ENCODE assay signal across 8 cellular contexts in genomic region chr12:68810027-68810389, GRCh38. TPM values are rescaled to one million over a fixed set of nuclear protein-coding genes. Genes with fewer than 3 reads are reported as not detected.
A peak's percentile ranks its signal among the peaks of the same experiment; 100 is the strongest.
DNase-seq lines count a peak whose midpoint lies in the region; ATAC-seq, FAIRE-seq and TF ChIP-seq lines count a peak whose summit lies in the region.
"Not testable (repeated sequence)": the region's sequence is repeated elsewhere in the genome, so short reads cannot be mapped to it uniquely, and the experiment has no call there.

No MANE protein-coding gene starts in this region.

- peaks cover 47 to 62% (median 58%) of the 10 kb centered on the region in 3 donors for H3K4me1 Mint-ChIP-seq in CD8-positive, alpha-beta memory T cell
- H3K4me1 Mint-ChIP-seq in activated CD4-positive, alpha-beta T cell treated with anti-CD3 and anti-CD28 coated beads for 36 hours = peaks cover 50% of the 10 kb centered on the region
- peaks cover 58% of the 10 kb centered on the region for H3K4me1 Mint-ChIP-seq in activated naive CD8-positive, alpha-beta T cell treated with anti-CD3 and anti-CD28 coated beads, Interleukin-2, amount 50 U/mL, for 24 hours

- H3K79me2 ChIP-seq in KMS-11 (ENCODE audit: insufficient read depth, low read depth) (peaks cover 46% of the 10 kb centered on the region), endothelial cell of umbilical vein (ENCODE audit: control insufficient read depth, insufficient read depth, low read length) (peaks cover 65% of the 10 kb centered on the region)

- H3K9me1 ChIP-seq in endothelial cell of umbilical vein (replicated peaks; ENCODE audit: control insufficient read depth, extremely low read depth, insufficient read depth, low read length) = not testable (repeated sequence)

- H3K27me3 ChIP-seq in CD8-positive, alpha-beta memory T cell (ENCODE audit: insufficient read depth, low read length, poor library complexity, severe bottlenecking); KMS-11 (ENCODE audit: insufficient read depth, low read depth); endothelial cell of umbilical vein (ENCODE audit: control insufficient read depth in 2 of 2, insufficient read depth in 2 of 2, low read length in 2 of 2); kidney epithelial cell (ENCODE audit: control insufficient read depth, insufficient read depth, low read length); neuron (ENCODE audit: insufficient read depth, low read length): not testable (repeated sequence)

- dilution Hi-C loops in endothelial cell of umbilical vein (cut with MboI; ENCODE audit: extremely low pct_ligation_motif_present, low sequenced_read_pairs) = not testable (repeated sequence)

- not testable (repeated sequence) for DNase-seq in CD8-positive, alpha-beta memory T cell; activated CD4-positive, alpha-beta T cell treated with anti-CD3 and anti-CD28 coated beads for 36 hours; activated naive CD8-positive, alpha-beta T cell treated with anti-CD3 and anti-CD28 coated beads, Interleukin-2, amount 50 U/mL, for 24 hours; endothelial cell of umbilical vein (ENCODE audit: low read depth, low spot score); kidney epithelial cell (ENCODE audit: low read depth)
- peak; percentile 31 for DNase-seq in ureter (ENCODE audit: low spot score)

- not testable (repeated sequence) for H2AFZ ChIP-seq in KMS-11 (ENCODE audit: low read depth); endothelial cell of umbilical vein (ENCODE audit: low read depth, low read length); neuron (ENCODE audit: low read depth, low read length)

- POLR2A ChIA-PET in CD8-positive, alpha-beta memory T cell (lab: Charles Lee); endothelial cell of umbilical vein (lab: Charles Lee): not testable (repeated sequence)
- POLR2A ChIA-PET in activated CD4-positive, alpha-beta T cell treated with anti-CD3 and anti-CD28 coated beads for 36 hours (lab: Charles Lee) = interaction anchor here (0.7 kb wide), 1 partner anchor 662 kb away, joined by 7 read pairs; no protein-coding TSS in a partner anchor

- H3K9me3 ChIP-seq in CD8-positive, alpha-beta memory T cell (ENCODE audit: low read length); endothelial cell of umbilical vein (replicated peaks; ENCODE audit: control insufficient read depth, insufficient read depth, low read length); neuron (ENCODE audit: low read length): not testable (repeated sequence)

- H4K20me1 ChIP-seq in KMS-11 (ENCODE audit: insufficient read depth) = not testable (repeated sequence)
- H4K20me1 ChIP-seq in endothelial cell of umbilical vein (replicated peaks; ENCODE audit: control insufficient read depth, extremely low read depth, insufficient read depth, low read length) = peaks cover 24% of the 10 kb centered on the region

- peaks cover 40% of the 10 kb centered on the region for H3K4me1 ChIP-seq in CD8-positive, alpha-beta memory T cell (ENCODE audit: insufficient read depth, low read length)
- H3K4me1 ChIP-seq in KMS-11 (ENCODE audit: low read depth, poor library complexity, severe bottlenecking) = peaks cover 43% of the 10 kb centered on the region
- H3K4me1 ChIP-seq in endothelial cell of umbilical vein (ENCODE audit: control insufficient read depth, extremely low read depth, insufficient read depth, low read length) = not testable (repeated sequence)
- H3K4me1 ChIP-seq in neuron (ENCODE audit: insufficient read depth, low read length) = peaks cover 11% of the 10 kb centered on the region

- peak overlapping the region in 4 of 8 donors; percentile 35 to 98 (median 89) for H3K27ac Mint-ChIP-seq in CD8-positive, alpha-beta memory T cell
- H3K27ac Mint-ChIP-seq in activated CD4-positive, alpha-beta T cell treated with anti-CD3 and anti-CD28 coated beads for 36 hours = peak overlapping the region; percentile 99
- peak overlapping the region; percentile 97 for H3K27ac Mint-ChIP-seq in activated naive CD8-positive, alpha-beta T cell treated with anti-CD3 and anti-CD28 coated beads, Interleukin-2, amount 50 U/mL, for 24 hours

- H3K27ac ChIP-seq in CD8-positive, alpha-beta memory T cell (ENCODE audit: low read depth, low read length); KMS-11; endothelial cell of umbilical vein (ENCODE audit: insufficient read depth, low read depth, low read length): not testable (repeated sequence)

- H3K27me3 Mint-ChIP-seq in CD8-positive, alpha-beta memory T cell; activated CD4-positive, alpha-beta T cell treated with anti-CD3 and anti-CD28 coated beads for 36 hours; activated naive CD8-positive, alpha-beta T cell treated with anti-CD3 and anti-CD28 coated beads, Interleukin-2, amount 50 U/mL, for 24 hours: not testable (repeated sequence)

- not testable (repeated sequence) for ATAC-seq in activated CD4-positive, alpha-beta T cell treated with anti-CD3 and anti-CD28 coated beads for 36 hours; activated naive CD8-positive, alpha-beta T cell treated with anti-CD3 and anti-CD28 coated beads, Interleukin-2, amount 50 U/mL, for 24 hours

- BruUV-seq in endothelial cell of umbilical vein (replicated peaks; lab: Mats Ljungman, UMichigan) = not testable (repeated sequence)

- peak overlapping the region in 6 of 7 donors; percentile 64 to 97 (median 95) for H3K4me3 Mint-ChIP-seq in CD8-positive, alpha-beta memory T cell
- H3K4me3 Mint-ChIP-seq in activated CD4-positive, alpha-beta T cell treated with anti-CD3 and anti-CD28 coated beads for 36 hours = peak overlapping the region; percentile 88
- H3K4me3 Mint-ChIP-seq in activated naive CD8-positive, alpha-beta T cell treated with anti-CD3 and anti-CD28 coated beads, Interleukin-2, amount 50 U/mL, for 24 hours = peak overlapping the region; percentile 92

- H3K4me3 ChIP-seq in CD8-positive, alpha-beta memory T cell (ENCODE audit: low read length); KMS-11 (IDR thresholded peaks at IDR 0.05; ENCODE audit: insufficient read depth, low read depth, low read length): not testable (repeated sequence)
- peak overlapping the region; percentile 57 to 82 (median 68) for H3K4me3 ChIP-seq in endothelial cell of umbilical vein (replicated peaks in 1 of 3; ENCODE audit: insufficient read depth in 1 of 3, low read depth in 1 of 3, low read length in 3 of 3)
- H3K4me3 ChIP-seq in kidney epithelial cell (ENCODE audit: low read depth, low read length) = peak overlapping the region; percentile 94
- peak overlapping the region; percentile 65 for H3K4me3 ChIP-seq in neuron (ENCODE audit: low read length)

- not testable (repeated sequence) for H3K9ac ChIP-seq in KMS-11; endothelial cell of umbilical vein (replicated peaks; ENCODE audit: extremely low read depth, insufficient read depth, low read length)

- not testable (repeated sequence) for H3K9me3 Mint-ChIP-seq in CD8-positive, alpha-beta memory T cell; activated CD4-positive, alpha-beta T cell treated with anti-CD3 and anti-CD28 coated beads for 36 hours (ENCODE audit: low read depth); activated naive CD8-positive, alpha-beta T cell treated with anti-CD3 and anti-CD28 coated beads, Interleukin-2, amount 50 U/mL, for 24 hours

- H3K36me3 Mint-ChIP-seq in CD8-positive, alpha-beta memory T cell = peaks cover 0 to 62% (median 8%) of the 10 kb centered on the region in 3 donors
- H3K36me3 Mint-ChIP-seq in activated CD4-positive, alpha-beta T cell treated with anti-CD3 and anti-CD28 coated beads for 36 hours (ENCODE audit: low read depth) = peaks cover 54% of the 10 kb centered on the region
- H3K36me3 Mint-ChIP-seq in activated naive CD8-positive, alpha-beta T cell treated with anti-CD3 and anti-CD28 coated beads, Interleukin-2, amount 50 U/mL, for 24 hours (ENCODE audit: low read depth) = peaks cover 48% of the 10 kb centered on the region

- peak overlapping the region; percentile 68; the same call in 1 of the 2 replicates for H3K4me2 ChIP-seq in KMS-11
- not testable (repeated sequence) for H3K4me2 ChIP-seq in endothelial cell of umbilical vein (ENCODE audit: insufficient read depth, low read length)

- intact Hi-C loops in activated CD4-positive, alpha-beta T cell treated with anti-CD3 and anti-CD28 coated beads for 36 hours (cut with DNase I, micrococcal nuclease) = loop anchor here in 1 of 2 experiments (10.0 kb wide), 1 partner anchor 775 kb away; the partner anchor contains the start of gene CCT2
- intact Hi-C loops in endothelial cell of umbilical vein (cut with micrococcal nuclease) = not testable (repeated sequence)

- not testable (repeated sequence) for FAIRE-seq in endothelial cell of umbilical vein (lab: Jason Lieb, UNC)

- CTCF ChIA-PET in CD8-positive, alpha-beta memory T cell (lab: Charles Lee); activated CD4-positive, alpha-beta T cell treated with anti-CD3 and anti-CD28 coated beads for 36 hours (lab: Charles Lee); endothelial cell of umbilical vein (lab: Charles Lee): not testable (repeated sequence)

- not testable (repeated sequence) for TF ChIP-seq POLR2A in endothelial cell of umbilical vein (IDR thresholded peaks at IDR 0.05; ENCODE audit: low read depth, low read length)

- H3K36me3 ChIP-seq in CD8-positive, alpha-beta memory T cell (ENCODE audit: insufficient read depth, low read length) = peaks cover 24% of the 10 kb centered on the region
- H3K36me3 ChIP-seq in KMS-11 (ENCODE audit: insufficient read depth); kidney epithelial cell (ENCODE audit: control insufficient read depth, insufficient read depth, low read length): not testable (repeated sequence)
- H3K36me3 ChIP-seq in endothelial cell of umbilical vein (ENCODE audit: control insufficient read depth in 2 of 2, extremely low read depth in 1 of 2, insufficient read depth in 2 of 2, low read length in 2 of 2) (peaks cover 0 to 24% of the 10 kb centered on the region in 2 experiments), neuron (ENCODE audit: insufficient read depth, low read length) (peaks cover 47% of the 10 kb centered on the region)

- TF ChIP-seq CTCF in KMS-11 (conservative IDR thresholded peaks at IDR 0.05; ENCODE audit: low read depth, low read length); endothelial cell of umbilical vein (IDR thresholded peaks at IDR 0.05; ENCODE audit: extremely low read depth in 1 of 2, insufficient read depth in 1 of 2, low read depth in 1 of 2, low read length in 2 of 2); kidney epithelial cell (IDR thresholded peaks at IDR 0.05; ENCODE audit: insufficient read depth, low read length, poor library complexity, severe bottlenecking): not testable (repeated sequence)

RNA-seq across cellular contexts. Expression of gene MDM2, which starts 2.0 kb away (rescaled TPM):
- 100 to 1,000 TPM; 237 to 246 TPM for total RNA-seq in CD8-positive, alpha-beta memory T cell
- 25.4 TPM for polyA plus RNA-seq in CD8-positive, alpha-beta memory T cell
- 100 to 1,000 TPM; 114 to 119 TPM for total RNA-seq in activated CD4-positive, alpha-beta T cell treated with anti-CD3 and anti-CD28 coated beads for 36 hours
- total RNA-seq in endothelial cell of umbilical vein (270 and 276 TPM in 2 replicates), kidney epithelial cell (160 and 195 TPM in 2 replicates), ureter (140 TPM)
- 12.2 and 16.7 TPM in 2 replicates for polyA plus RNA-seq in endothelial cell of umbilical vein
- 19.5 and 20.9 TPM in 2 replicates for polyA plus RNA-seq in endothelial cell of umbilical vein (2011; cell fraction: cytosol; rRNA removed)
- 92.1 and 112 TPM in 2 replicates for polyA plus RNA-seq in endothelial cell of umbilical vein (2011; cell fraction: nucleus; rRNA removed)
- polyA plus RNA-seq in endothelial cell of umbilical vein (2012) = 88.0 and 129 TPM in 2 replicates
- polyA minus RNA-seq in endothelial cell of umbilical vein = 121 and 123 TPM in 2 replicates
- 37.3 TPM for polyA minus RNA-seq in endothelial cell of umbilical vein (2011; cell fraction: cytosol; rRNA and poly(A)+ RNA removed)
- polyA minus RNA-seq in endothelial cell of umbilical vein (2011; cell fraction: nucleus; rRNA and poly(A)+ RNA removed) = 167 and 236 TPM in 2 replicates
